Comparison of ENCODE assay signal across 8 cellular contexts in the genomic region with DNA sequence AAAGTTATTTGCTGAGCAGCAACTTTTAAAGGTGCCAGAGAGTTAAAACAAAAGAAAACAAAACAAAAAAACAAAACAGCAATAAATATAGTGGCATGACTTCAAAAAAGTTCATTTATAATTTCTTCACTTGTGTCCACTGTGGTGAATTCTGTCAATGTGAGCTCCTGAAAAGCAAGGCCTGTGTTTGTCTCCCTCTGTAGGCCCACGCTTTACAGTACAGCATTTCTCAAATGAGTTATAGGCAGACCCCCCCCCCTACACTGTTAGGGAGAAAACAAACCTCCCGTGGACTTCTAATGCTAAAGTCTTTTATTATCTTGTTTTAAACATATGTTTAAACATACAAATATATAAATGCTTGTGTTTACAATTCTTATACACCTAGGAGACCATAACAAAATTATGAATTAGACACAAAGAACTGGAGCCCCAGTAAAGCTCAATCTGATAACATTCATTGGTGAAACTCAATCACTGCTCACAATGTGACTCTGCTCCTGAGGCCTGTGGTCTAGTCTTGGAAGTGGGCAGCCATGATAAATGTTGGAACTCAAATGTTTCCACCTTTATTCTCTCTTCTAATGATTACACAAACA. TPM values are rescaled to one million over a fixed set of nuclear protein-coding genes. Genes with fewer than 3 reads are reported as not detected.
DNase-seq lines count a peak whose midpoint lies in the region; ATAC-seq and TF ChIP-seq lines count a peak whose summit lies in the region.

No MANE protein-coding gene starts in this region.

- no peak overlapping the region for H3K27ac ChIP-seq in breast epithelium

- H3K4me3 ChIP-seq in breast epithelium, result no peak overlapping the region

- H3K36me3 ChIP-seq in breast epithelium, result no peaks in the 10 kb centered on the region

- TF ChIP-seq CTCF in breast epithelium (IDR thresholded peaks at IDR 0.05), result peak; percentile 7 to 65 (median 64)

- intact Hi-C loops in breast epithelium (cut with DNase I; ENCODE audit: low total_unique reads) (no loop called here), left colon (cut with DNase I, micrococcal nuclease) (loop anchor here in 1 of 2 donors (10.0 kb wide), 1 partner anchor 312 kb away; no protein-coding TSS in a partner anchor)

- H3K27me3 ChIP-seq in breast epithelium, result no peaks in the 10 kb centered on the region

- DNase-seq in DMS 273 (lab: John Stamatoyannopoulos, UW; ENCODE audit: unreplicated experiment) (peak; percentile 44), DMS 273 treated with DMSO at 0.1 percent for 48 hours (lab: John Stamatoyannopoulos, UW) (no peak), NCI-H2029 treated with DMSO at 0.1 percent for 48 hours (lab: John Stamatoyannopoulos, UW) (peak; percentile 13), breast epithelium (ENCODE audit: low spot score in 2 of 2) (no peak), left colon (no peak), cortex of kidney (lab: John Stamatoyannopoulos, UW) (no peak)

- ATAC-seq in left colon, result peak; percentile 80
- ATAC-seq in GM21619 (IDR thresholded peaks at IDR 0.05; ENCODE audit: unreplicated experiment), result no peak
- ATAC-seq in GM21717 (IDR thresholded peaks at IDR 0.05; ENCODE audit: unreplicated experiment), result no peak

- TF ChIP-seq POLR2A in breast epithelium (IDR thresholded peaks at IDR 0.05), result no peak

- H3K4me1 ChIP-seq in breast epithelium, result no peaks in the 10 kb centered on the region

- no peaks in the 10 kb centered on the region for H3K9me3 ChIP-seq in breast epithelium

RNA-seq across cellular contexts. Expression of gene SCOC, which starts 47.0 kb away (rescaled TPM):
- total RNA-seq in breast epithelium (10 to 100 TPM; 44.6 to 64.0 (median 47.5) TPM), left colon (10 to 100 TPM; 49.5 to 55.4 TPM)

Comparison
In these comparisons a context has a peak if more than half of its experiments do, and no peak if none do; other contexts are left out.
1. DNase-seq: peak in DMS 273 (single experiment) and NCI-H2029 treated with DMSO at 0.1 percent for 48 hours (single experiment); none in DMS 273 treated with DMSO at 0.1 percent for 48 hours (single experiment), breast epithelium (0 of 2), left colon (0 of 2) and cortex of kidney (single experiment).